In the genomic region with DNA sequence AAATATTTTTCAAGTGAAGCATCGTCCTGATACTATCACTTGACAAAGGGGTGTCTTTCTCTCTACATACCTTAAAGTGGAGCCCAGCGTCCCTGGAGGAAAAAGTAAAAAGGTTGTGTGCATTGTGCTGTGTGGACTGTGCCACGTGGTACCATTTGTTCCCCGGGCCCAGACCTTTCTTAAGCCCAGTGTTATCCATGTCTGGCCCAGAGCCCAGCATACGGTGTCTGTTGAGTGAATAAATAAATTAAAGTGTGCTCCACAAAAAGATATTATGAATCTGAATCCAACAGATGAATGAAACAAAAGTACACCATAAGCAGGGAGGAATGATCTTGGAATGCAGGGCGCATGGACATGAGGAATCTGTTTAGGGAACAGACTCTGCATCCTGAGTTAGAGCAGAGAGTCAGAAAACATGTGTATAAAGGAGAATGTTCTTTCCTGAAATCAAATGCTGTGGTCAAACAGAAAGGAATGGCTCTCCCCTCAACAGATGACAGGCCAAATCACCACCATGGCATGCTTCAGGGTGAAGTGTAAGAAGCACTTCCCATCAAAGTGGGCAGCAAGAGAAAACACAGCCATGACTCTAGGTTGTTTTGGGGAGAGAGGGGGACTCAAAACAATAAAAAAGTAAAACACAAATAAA, we compare ENCODE assay signal across 24 cellular contexts. TPM values are rescaled to one million over a fixed set of nuclear protein-coding genes. Genes with fewer than 3 reads are reported as not detected.
DNase-seq lines count a peak whose midpoint lies in the region; ATAC-seq and TF ChIP-seq lines count a peak whose summit lies in the region.
"Had no signal": no experiment of that assay in that cellular context is flagged by ENCODE, and none has a peak within 500 bp of the region (broad histone marks: within the 10 kb centered on the region; RNA-seq: fewer than 3 reads in every experiment).

No MANE protein-coding gene starts in this region.

- H3K36me3 Mint-ChIP-seq in Caco-2 (ENCODE audit: insufficient read depth, unreplicated experiment) = no peaks in the 10 kb centered on the region
- H3K36me3 Mint-ChIP-seq: activated naive CD4-positive, alpha-beta T cell treated with anti-CD3 and anti-CD28 coated beads, Interleukin-2, amount 50 U/mL, for 72 hours; naive thymus-derived CD8-positive, alpha-beta T cell had no signal

- H3K36me3 ChIP-seq in testis (ENCODE audit: low read depth, missing control alignments) (no peaks in the 10 kb centered on the region), Caco-2 (ENCODE audit: control insufficient read depth, insufficient read depth, low read length) (no peaks in the 10 kb centered on the region)
- H3K36me3 ChIP-seq: colonic mucosa, upper lobe of left lung had no signal

- POLR2A ChIA-PET in Caco-2 (lab: Charles Lee) = no interaction called here

- no TSS peak for BruUV-seq in Caco-2 (replicated peaks; lab: Mats Ljungman, UMichigan)

- CTCF ChIA-PET in Caco-2 (lab: Charles Lee) = interaction anchor here (1.3 kb wide), 1 partner anchor 8 kb away, joined by 3 read pairs; no protein-coding TSS in a partner anchor

- intact Hi-C loops in testis (cut with DNase I; ENCODE audit: low total_unique reads) = no loop called here
- intact Hi-C loops in Caco-2 (cut with micrococcal nuclease; ENCODE audit: unreplicated experiment) = no loop called here

- no peak overlapping the region for H3K27ac ChIP-seq in testis
- H3K27ac ChIP-seq: body of pancreas, colonic mucosa, parathyroid adenoma, upper lobe of left lung had no signal

- TF ChIP-seq POLR2A in testis (IDR thresholded peaks at IDR 0.05) = no peak

- no peaks in the 10 kb centered on the region for H3K4me1 ChIP-seq in testis
- H3K4me1 ChIP-seq in Caco-2 = no peaks in the 10 kb centered on the region
- H3K4me1 ChIP-seq: colonic mucosa, parathyroid adenoma, upper lobe of left lung had no signal

- H3K4me3 ChIP-seq in testis = no peak overlapping the region
- no peak overlapping the region for H3K4me3 ChIP-seq in Caco-2 (ENCODE audit: low read depth, low read length)
- H3K4me3 ChIP-seq: body of pancreas, colonic mucosa, K562, lung, upper lobe of left lung had no signal

- TF ChIP-seq CTCF in testis (IDR thresholded peaks at IDR 0.05) = no peak
- no peak for TF ChIP-seq CTCF in Caco-2 (IDR thresholded peaks at IDR 0.05; ENCODE audit: insufficient read depth in 1 of 2, low read depth in 1 of 2, low read length in 1 of 2, severe bottlenecking in 1 of 2, unreplicated experiment in 1 of 2)

- 48 to 56% methylated on average over 6 of the region's 6 CpGs for WGBS in testis, 2 donors

- no peak overlapping the region for H3K4me3 Mint-ChIP-seq in Caco-2 (ENCODE audit: unreplicated experiment)
- H3K4me3 Mint-ChIP-seq: CD4-positive, alpha-beta T cell; naive thymus-derived CD8-positive, alpha-beta T cell had no signal

- no peaks in the 10 kb centered on the region for H3K9me3 Mint-ChIP-seq in Caco-2 (ENCODE audit: unreplicated experiment)
- H3K9me3 Mint-ChIP-seq: activated naive CD4-positive, alpha-beta T cell treated with anti-CD3 and anti-CD28 coated beads, Interleukin-2, amount 50 U/mL, for 72 hours; CD4-positive, alpha-beta T cell had no signal

- no peaks in the 10 kb centered on the region for H3K27me3 ChIP-seq in testis
- H3K27me3 ChIP-seq in Caco-2 (replicated peaks; ENCODE audit: control insufficient read depth, insufficient read depth, low read length) = no peaks in the 10 kb centered on the region
- H3K27me3 ChIP-seq: body of pancreas, colonic mucosa, upper lobe of left lung had no signal

- no peaks in the 10 kb centered on the region for H3K9me3 ChIP-seq in testis
- H3K9me3 ChIP-seq in Caco-2 = no peaks in the 10 kb centered on the region
- H3K9me3 ChIP-seq: body of pancreas, colonic mucosa, upper lobe of left lung had no signal

- ATAC-seq in GM18867 (IDR thresholded peaks at IDR 0.05; ENCODE audit: unreplicated experiment) = no peak
- ATAC-seq: activated naive CD4-positive, alpha-beta T cell treated with anti-CD3 and anti-CD28 coated beads, Interleukin-2, amount 50 U/mL, for 72 hours; body of pancreas; K562; naive thymus-derived CD8-positive, alpha-beta T cell had no signal

- DNase-seq in AG20443 (ENCODE audit: low spot score) (peak; percentile 6), HCEC 1CT (peak; percentile 4), dedifferentiated amniotic fluid mesenchymal stem cell (ENCODE audit: extremely low spot score) (peak; percentile 15), myocyte (ENCODE audit: low read depth) (peak; percentile 78), testis (no peak), Caco-2 (no peak), occipital lobe (lab: John Stamatoyannopoulos, UW) (no peak)
- DNase-seq: activated CD4-positive, alpha-beta T cell treated with anti-CD3 and anti-CD28 coated beads for 1 hour; body of pancreas; CD4-positive, alpha-beta T cell; colonic mucosa; DMS153; islet precursor cell; MV-4-11; naive thymus-derived CD8-positive, alpha-beta T cell; NCI-H2107; NCI-H524 treated with DMSO at 0.1 percent for 48 hours; stimulated activated CD4-positive, alpha-beta T cell treated with anti-CD3 and anti-CD28 coated beads, Interleukin-4, amount 100 ng/mL, for 24 hours; upper lobe of left lung had no signal

- H3K27ac Mint-ChIP-seq in Caco-2 (ENCODE audit: unreplicated experiment) = no peak overlapping the region
- H3K27ac Mint-ChIP-seq: activated naive CD4-positive, alpha-beta T cell treated with anti-CD3 and anti-CD28 coated beads, Interleukin-2, amount 50 U/mL, for 72 hours; CD4-positive, alpha-beta T cell; naive thymus-derived CD8-positive, alpha-beta T cell had no signal

- no peaks in the 10 kb centered on the region for H3K4me1 Mint-ChIP-seq in Caco-2 (ENCODE audit: low read depth, unreplicated experiment)
- H3K4me1 Mint-ChIP-seq: naive thymus-derived CD8-positive, alpha-beta T cell had no signal

- H3K27me3 Mint-ChIP-seq in Caco-2 (ENCODE audit: insufficient read depth, unreplicated experiment) = peaks cover 5% of the 10 kb centered on the region

RNA-seq across cellular contexts. Expression of gene PRSS50, which starts 8.1 kb away (rescaled TPM):
- total RNA-seq in myocyte (0.45 and 0.68 TPM in 2 replicates), testis (1 to 10 TPM; 3.8 to 6.2 TPM), Caco-2 (2022) (not detected in 2 replicates), occipital lobe (0.31 TPM)
- polyA plus RNA-seq in myocyte (2012) = 0.04 TPM
- polyA plus RNA-seq in testis (ENCODE audit: insufficient read depth, low read depth, low replicate concordance) = 0.92 TPM
- total RNA-seq: activated naive CD4-positive, alpha-beta T cell treated with anti-CD3 and anti-CD28 coated beads, Interleukin-2, amount 50 U/mL, for 72 hours; CD4-positive, alpha-beta T cell; colonic mucosa; K562; naive thymus-derived CD8-positive, alpha-beta T cell had no signal

RNA-seq across cellular contexts. Expression of gene TMIE, which starts 24.6 kb away (rescaled TPM):
- 0.42 and 0.43 TPM in 2 replicates for total RNA-seq in myocyte
- 0.30 TPM for polyA plus RNA-seq in myocyte (2012)
- total RNA-seq in testis = 1 to 10 TPM; 1.5 to 2.3 TPM
- polyA plus RNA-seq in testis (ENCODE audit: insufficient read depth, low read depth, low replicate concordance) = 1.8 TPM
- total RNA-seq in Caco-2 (2022) = not detected in 2 replicates
- total RNA-seq in occipital lobe = 2.5 TPM
- total RNA-seq: body of pancreas, K562 had no signal
- polyA plus RNA-seq: K562 had no signal

RNA-seq across cellular contexts. Expression of gene ALS2CL, which starts 32.3 kb away (rescaled TPM):
- total RNA-seq in myocyte (15.0 and 19.6 TPM in 2 replicates), testis (10 to 100 TPM in 1 of 2 donors, 1 to 10 TPM in 1; 5.4 to 11.2 TPM), Caco-2 (2022) (11.2 and 15.2 TPM in 2 replicates), occipital lobe (3.9 TPM)
- 6.9 TPM for polyA plus RNA-seq in myocyte (2012)
- 4.4 TPM for polyA plus RNA-seq in testis (ENCODE audit: insufficient read depth, low read depth, low replicate concordance)

Comparison
In these comparisons a context has a peak if more than half of its experiments do, and no peak if none do; other contexts are left out.
1. DNase-seq: peak in AG20443 (single experiment), HCEC 1CT (single experiment), dedifferentiated amniotic fluid mesenchymal stem cell (single experiment) and myocyte (single experiment); none in testis (single experiment), Caco-2 (0 of 2) and occipital lobe (single experiment).